9 cellular contexts compared by ENCODE assay signal in genomic region chr5:16585028-16585667, GRCh38. TPM values are rescaled to one million over a fixed set of nuclear protein-coding genes. Genes with fewer than 3 reads are reported as not detected.
DNase-seq lines count a peak whose midpoint lies in the region; ATAC-seq, FAIRE-seq and TF ChIP-seq lines count a peak whose summit lies in the region.
"Had no signal": no experiment of that assay in that cellular context is flagged by ENCODE, and none has a peak within 500 bp of the region (broad histone marks: within the 10 kb centered on the region; RNA-seq: fewer than 3 reads in every experiment).

No MANE protein-coding gene starts in this region.

- no peak overlapping the region for H3K4me2 ChIP-seq in astrocyte (ENCODE audit: low read length)

- no peaks in the 10 kb centered on the region for H3K36me3 ChIP-seq in astrocyte (ENCODE audit: insufficient read depth, low read length)
- H3K36me3 ChIP-seq in naive thymus-derived CD4-positive, alpha-beta T cell (ENCODE audit: control insufficient read depth in 2 of 3, insufficient read depth in 3 of 3, low read length in 3 of 3) = peaks cover 0 to 29% (median 0%) of the 10 kb centered on the region in 3 experiments

- TF ChIP-seq CTCF in GM12865 (IDR thresholded peaks at IDR 0.05; ENCODE audit: insufficient read depth, low read depth, low read length, missing control alignments) (peak; percentile 48), astrocyte (IDR thresholded peaks at IDR 0.05; ENCODE audit: insufficient read depth, low read depth, low read length) (peak; percentile 10)

- no peaks in the 10 kb centered on the region for H3K4me1 ChIP-seq in astrocyte (ENCODE audit: insufficient read depth, low read length)
- H3K4me1 ChIP-seq in naive thymus-derived CD4-positive, alpha-beta T cell (ENCODE audit: control insufficient read depth in 2 of 2, insufficient read depth in 2 of 2, low read length in 2 of 2) = no peaks in the 10 kb centered on the region

- H3K79me2 ChIP-seq in astrocyte (ENCODE audit: insufficient read depth, low read length) = no peaks in the 10 kb centered on the region

- no peak for FAIRE-seq in astrocyte (lab: Jason Lieb, UNC)

- ATAC-seq in HG02798 (IDR thresholded peaks at IDR 0.05; ENCODE audit: poor library complexity, unreplicated experiment) (peak; percentile 48), GM21786 (IDR thresholded peaks at IDR 0.05; ENCODE audit: unreplicated experiment) (no peak), HG03108 (IDR thresholded peaks at IDR 0.05; ENCODE audit: unreplicated experiment) (no peak)
- ATAC-seq in naive thymus-derived CD4-positive, alpha-beta T cell = peak; percentile 54

- H3K4me3 ChIP-seq in GM12865 (ENCODE audit: low read depth, low read length) (no peak overlapping the region), astrocyte (ENCODE audit: insufficient read depth, low read depth, low read length) (no peak overlapping the region)
- H3K4me3 ChIP-seq in naive thymus-derived CD4-positive, alpha-beta T cell (ENCODE audit: low read length) = no peak overlapping the region

- H3K27me3 ChIP-seq in astrocyte (ENCODE audit: insufficient read depth, low read length) = no peaks in the 10 kb centered on the region
- H3K27me3 ChIP-seq in naive thymus-derived CD4-positive, alpha-beta T cell (ENCODE audit: control insufficient read depth in 2 of 2, insufficient read depth in 2 of 2, low read length in 2 of 2) = no peaks in the 10 kb centered on the region

- H3K9me3 Mint-ChIP-seq in astrocyte (ENCODE audit: unreplicated experiment) = peaks cover 3% of the 10 kb centered on the region
- peaks cover 0 to 6% (median 0%) of the 10 kb centered on the region in 11 donors for H3K9me3 Mint-ChIP-seq in naive thymus-derived CD4-positive, alpha-beta T cell

- no peak overlapping the region for H3K27ac ChIP-seq in astrocyte (ENCODE audit: low read depth, low read length)
- no peak overlapping the region for H3K27ac ChIP-seq in naive thymus-derived CD4-positive, alpha-beta T cell (ENCODE audit: low read depth, low read length)

- H3K4me3 Mint-ChIP-seq in astrocyte (ENCODE audit: unreplicated experiment) = no peak overlapping the region
- peak overlapping the region in 2 of 10 donors; percentile 1 to 32 for H3K4me3 Mint-ChIP-seq in naive thymus-derived CD4-positive, alpha-beta T cell
- H3K4me3 Mint-ChIP-seq: brain had no signal

- no peak overlapping the region for H3K27ac Mint-ChIP-seq in astrocyte (ENCODE audit: unreplicated experiment)
- H3K27ac Mint-ChIP-seq in naive thymus-derived CD4-positive, alpha-beta T cell = peak overlapping the region in 5 of 9 donors; percentile 4 to 60 (median 23)

- H3K27me3 Mint-ChIP-seq in astrocyte (ENCODE audit: low read depth, unreplicated experiment) = peaks cover 10% of the 10 kb centered on the region
- no peaks in the 10 kb centered on the region for H3K27me3 Mint-ChIP-seq in naive thymus-derived CD4-positive, alpha-beta T cell
- H3K27me3 Mint-ChIP-seq: brain had no signal

- no peaks in the 10 kb centered on the region for H3K9me3 ChIP-seq in astrocyte (ENCODE audit: insufficient read depth, low read depth, low read length)
- no peaks in the 10 kb centered on the region for H3K9me3 ChIP-seq in naive thymus-derived CD4-positive, alpha-beta T cell (ENCODE audit: control insufficient read depth in 2 of 3, low read length in 3 of 3)

- no peak overlapping the region for H3K9ac ChIP-seq in astrocyte (ENCODE audit: low read length)

- no peaks in the 10 kb centered on the region for H3K36me3 Mint-ChIP-seq in astrocyte (ENCODE audit: low read depth, unreplicated experiment)
- H3K36me3 Mint-ChIP-seq in naive thymus-derived CD4-positive, alpha-beta T cell = peaks cover 12 to 58% (median 38%) of the 10 kb centered on the region in 5 donors

- CTCF ChIA-PET in naive thymus-derived CD4-positive, alpha-beta T cell (lab: Charles Lee) = interaction anchor here (0.7 to 1.4 kb wide), 2 partner anchors 10 to 42 kb away, joined by 3 read pairs; no protein-coding TSS in a partner anchor

- no peaks in the 10 kb centered on the region for H3K4me1 Mint-ChIP-seq in astrocyte (ENCODE audit: low read depth, unreplicated experiment)
- H3K4me1 Mint-ChIP-seq in naive thymus-derived CD4-positive, alpha-beta T cell = peaks cover 16 to 93% (median 77%) of the 10 kb centered on the region in 7 donors

- no peak overlapping the region for H2AFZ ChIP-seq in astrocyte (ENCODE audit: low read depth, low read length)

- DNase-seq in GM12865 (ENCODE audit: low read depth) (peak; percentile 12), astrocyte (ENCODE audit: low read depth) (no peak), NCI-H1092 (lab: John Stamatoyannopoulos, UW) (no peak)
- no peak for DNase-seq in naive thymus-derived CD4-positive, alpha-beta T cell
- no peak for DNase-seq in effector CD8-positive, alpha-beta T cell (lab: John Stamatoyannopoulos, UW)

- no peaks in the 10 kb centered on the region for H4K20me1 ChIP-seq in astrocyte (ENCODE audit: insufficient read depth, low read length)

- POLR2A ChIA-PET in naive thymus-derived CD4-positive, alpha-beta T cell (lab: Charles Lee) = interaction anchor here (1.1 kb wide), 1 partner anchor 32 kb away, joined by 3 read pairs; the partner anchor contains the start of gene RETREG1

- intact Hi-C loops in naive thymus-derived CD4-positive, alpha-beta T cell (cut with micrococcal nuclease) = no loop called here

RNA-seq across cellular contexts. Expression of gene RETREG1, which starts 31.6 kb away (rescaled TPM):
- 0.98 and 1.5 TPM in 2 replicates for total RNA-seq in astrocyte
- total RNA-seq in naive thymus-derived CD4-positive, alpha-beta T cell = 10 to 100 TPM; 37.4 to 78.3 (median 47.4) TPM
- polyA plus RNA-seq in naive thymus-derived CD4-positive, alpha-beta T cell = 100 to 1,000 TPM; 120 to 130 TPM

Comparison
In these comparisons a context has a peak if more than half of its experiments do, and no peak if none do; other contexts are left out.
1. ATAC-seq: peak in HG02798 (single experiment) and naive thymus-derived CD4-positive, alpha-beta T cell (single experiment); none in GM21786 (single experiment) and HG03108 (single experiment).
2. RNA of gene RETREG1, which starts 31.6 kb away (total RNA-seq): 37.4 to 78.3 TPM in naive thymus-derived CD4-positive, alpha-beta T cell; 0.98 to 1.5 TPM in astrocyte; every median in the first group is over 10 times any median in the second.